Comparison of ENCODE assay signal across 25 cellular contexts in genomic region chr22:29208502-29208862, GRCh38. TPM values are rescaled to one million over a fixed set of nuclear protein-coding genes. Genes with fewer than 3 reads are reported as not detected.
DNase-seq lines count a peak whose midpoint lies in the region; ATAC-seq and TF ChIP-seq lines count a peak whose summit lies in the region.
"Had no signal": no experiment of that assay in that cellular context is flagged by ENCODE, and none has a peak within 500 bp of the region (broad histone marks: within the 10 kb centered on the region; RNA-seq: fewer than 3 reads in every experiment).

No MANE protein-coding gene starts in this region.

- CTCF ChIA-PET in AG04450 (lab: Charles Lee), result no interaction called here
- CTCF ChIA-PET in activated B cell treated with CpG ODN at 0.5 μM for 24 hours (lab: Charles Lee), result no interaction called here

- H3K27me3 Mint-ChIP-seq in activated B cell treated with CpG ODN at 0.5 μM for 24 hours (peaks cover 53% of the 10 kb centered on the region), nephron (ENCODE audit: low read depth) (peaks cover 9% of the 10 kb centered on the region)

- WGBS in transverse colon (ENCODE audit: low coverage in 1 of 2), 2 donors, result 79% methylated on average over 4 of the region's 4 CpGs; no CpG with 5 or more reads in 1 of the 2 donors

- POLR2A ChIA-PET in AG04450 (lab: Yijun Ruan, JAX) (no interaction called here), activated B cell treated with CpG ODN at 0.5 μM for 24 hours (lab: Charles Lee) (no interaction called here)

- peaks cover 0 to 11% (median 7%) of the 10 kb centered on the region in 4 donors for H3K4me1 ChIP-seq in transverse colon
- H3K4me1 ChIP-seq: A549 had no signal

- H3K27ac Mint-ChIP-seq in activated B cell treated with CpG ODN at 0.5 μM for 24 hours (no peak overlapping the region), nephron (peak overlapping the region in 1 of 3 experiments; percentile 67)
- H3K27ac Mint-ChIP-seq: activated CD4-positive, alpha-beta T cell treated with anti-CD3 and anti-CD28 coated beads, Interleukin-2, amount 10 ng/mL, durations not matched to agents 24 days and 14 days; activated CD8-positive, alpha-beta memory T cell treated with anti-CD3 and anti-CD28 coated beads, Interleukin-2, amount 10 ng/mL, durations not matched to agents 7 days and 5 days; activated naive CD4-positive, alpha-beta T cell treated with anti-CD3 and anti-CD28 coated beads, Interleukin-2, amount 50 U/mL, for 72 hours; activated T-helper 1 cell treated with anti-CD3 and anti-CD28 coated beads, Interleukin-12 subunit alpha, Interleukin-12 subunit beta, Interleukin-2, Interleukin-4 antibody, amounts not matched to agents 30 ng/mL and 10 ng/mL and 1 ng/mL, durations not matched to agents 14 hours and 24 hours and 36 hours; CD4-positive, CD25-positive, alpha-beta regulatory T cell; HFFc6; natural killer cell treated with Interleukin-12 subunit alpha and Interleukin-12 subunit beta and Interleukin-15 and Interleukin-18, amount 100 ng/mL, for 72 hours had no signal

- H3K36me3 Mint-ChIP-seq in activated B cell treated with CpG ODN at 0.5 μM for 24 hours (ENCODE audit: low read depth) (no peaks in the 10 kb centered on the region), nephron (ENCODE audit: low read depth) (no peaks in the 10 kb centered on the region)
- H3K36me3 Mint-ChIP-seq: activated CD8-positive, alpha-beta memory T cell treated with anti-CD3 and anti-CD28 coated beads, Interleukin-2, amount 10 ng/mL, durations not matched to agents 7 days and 5 days; CD4-positive, CD25-positive, alpha-beta regulatory T cell; natural killer cell treated with Interleukin-12 subunit alpha and Interleukin-12 subunit beta and Interleukin-15 and Interleukin-18, amount 100 ng/mL, for 72 hours had no signal

- H3K27me3 ChIP-seq in AG04450 (ENCODE audit: control insufficient read depth, insufficient read depth, low read length), result peaks cover 31% of the 10 kb centered on the region
- peaks cover 26% of the 10 kb centered on the region for H3K27me3 ChIP-seq in transverse colon
- H3K27me3 ChIP-seq: body of pancreas, MG63, vagina had no signal

- no peaks in the 10 kb centered on the region for H3K36me3 ChIP-seq in transverse colon
- H3K36me3 ChIP-seq: MG63, vagina had no signal

- no peaks in the 10 kb centered on the region for H3K9me3 Mint-ChIP-seq in activated B cell treated with CpG ODN at 0.5 μM for 24 hours
- H3K9me3 Mint-ChIP-seq in nephron, result no peaks in the 10 kb centered on the region
- H3K9me3 Mint-ChIP-seq: activated CD4-positive, alpha-beta T cell treated with anti-CD3 and anti-CD28 coated beads, Interleukin-2, amount 10 ng/mL, durations not matched to agents 24 days and 14 days; activated naive CD4-positive, alpha-beta T cell treated with anti-CD3 and anti-CD28 coated beads, Interleukin-2, amount 50 U/mL, for 72 hours; activated T-helper 1 cell treated with anti-CD3 and anti-CD28 coated beads, Interleukin-12 subunit alpha, Interleukin-12 subunit beta, Interleukin-2, Interleukin-4 antibody, amounts not matched to agents 30 ng/mL and 10 ng/mL and 1 ng/mL, durations not matched to agents 14 hours and 24 hours and 36 hours; CD4-positive, CD25-positive, alpha-beta regulatory T cell; HFFc6; natural killer cell treated with Interleukin-12 subunit alpha and Interleukin-12 subunit beta and Interleukin-15 and Interleukin-18, amount 100 ng/mL, for 72 hours had no signal

- H3K4me3 Mint-ChIP-seq in activated B cell treated with CpG ODN at 0.5 μM for 24 hours (no peak overlapping the region), nephron (peak overlapping the region; percentile 22 to 65 (median 55))
- H3K4me3 Mint-ChIP-seq: activated CD4-positive, alpha-beta T cell treated with anti-CD3 and anti-CD28 coated beads, Interleukin-2, amount 10 ng/mL, durations not matched to agents 24 days and 14 days; activated CD8-positive, alpha-beta memory T cell treated with anti-CD3 and anti-CD28 coated beads, Interleukin-2, amount 10 ng/mL, durations not matched to agents 7 days and 5 days; activated T-helper 1 cell treated with anti-CD3 and anti-CD28 coated beads, Interleukin-12 subunit alpha, Interleukin-12 subunit beta, Interleukin-2, Interleukin-4 antibody, amounts not matched to agents 30 ng/mL and 10 ng/mL and 1 ng/mL, durations not matched to agents 14 hours and 24 hours and 36 hours; CD4-positive, CD25-positive, alpha-beta regulatory T cell; HFFc6; natural killer cell treated with Interleukin-12 subunit alpha and Interleukin-12 subunit beta and Interleukin-15 and Interleukin-18, amount 100 ng/mL, for 72 hours had no signal

- TF ChIP-seq EP300 in transverse colon (IDR thresholded peaks at IDR 0.05; ENCODE audit: low read depth), result no peak

- TF ChIP-seq POLR2A in transverse colon (IDR thresholded peaks at IDR 0.05), result no peak

- no peak for DNase-seq in AG04450 (ENCODE audit: low read depth, low spot score)
- no peak for DNase-seq in activated B cell treated with CpG ODN at 0.5 μM for 24 hours
- DNase-seq in NCI-H1092 treated with DMSO at 0.1 percent for 48 hours (lab: John Stamatoyannopoulos, UW), result no peak
- no peak for DNase-seq in transverse colon
- DNase-seq in head of caudate nucleus, result no peak
- DNase-seq: activated CD4-positive, alpha-beta T cell treated with anti-CD3 and anti-CD28 coated beads, Interleukin-2, amount 10 ng/mL, durations not matched to agents 24 days and 14 days; activated CD8-positive, alpha-beta memory T cell treated with anti-CD3 and anti-CD28 coated beads, Interleukin-2, amount 10 ng/mL, durations not matched to agents 7 days and 5 days; CD4-positive, CD25-positive, alpha-beta regulatory T cell; DMS 273 treated with DMSO at 0.1 percent for 48 hours; HFFc6; MG63; NCI-H146; NCI-H2171 treated with DMSO at 0.1 percent for 48 hours; NCI-H526 had no signal

- H3K27ac ChIP-seq in AG04450 (ENCODE audit: low read depth, low read length) (no peak overlapping the region), transverse colon (no peak overlapping the region)
- H3K27ac ChIP-seq: A549, body of pancreas, HL-60, vagina had no signal

- in situ Hi-C loops in transverse colon (cut with MboI; ENCODE audit: low pct_ligation_motif_present in 1 of 4, low pct_unique_long_range_greater_than_20kb in 1 of 4, low sequenced_read_pairs in 3 of 4), result no loop called here

- TF ChIP-seq CTCF in AG04450 (IDR thresholded peaks at IDR 0.05; ENCODE audit: low read depth, low read length) (peak; percentile 4; the same call in 1 of the 2 replicates), GM12874 (IDR thresholded peaks at IDR 0.05; ENCODE audit: insufficient read depth, low read depth, low read length) (peak; percentile 32; the same call in 1 of the 2 replicates), activated B cell treated with CpG ODN at 0.5 μM for 24 hours (IDR thresholded peaks at IDR 0.05) (no peak), nephron (IDR thresholded peaks at IDR 0.05; ENCODE audit: unreplicated experiment in 3 of 3) (peak in 1 of 3 experiments; percentile 7), transverse colon (IDR thresholded peaks at IDR 0.05) (no peak)

- intact Hi-C loops in activated B cell treated with CpG ODN at 0.5 μM for 24 hours (cut with micrococcal nuclease) (loop anchor here (10.0 kb wide), 1 partner anchor 134 kb away; the partner anchor contains the start of gene KREMEN1), transverse colon (cut with DNase I; ENCODE audit: low total_unique reads) (no loop called here), head of caudate nucleus (cut with DNase I) (no loop called here)

- ATAC-seq in activated B cell treated with CpG ODN at 0.5 μM for 24 hours (ENCODE audit: low read depth), result peak; percentile 15
- ATAC-seq in HG03045 (IDR thresholded peaks at IDR 0.05; ENCODE audit: unreplicated experiment), result no peak
- ATAC-seq: activated CD8-positive, alpha-beta memory T cell treated with anti-CD3 and anti-CD28 coated beads, Interleukin-2, amount 10 ng/mL, durations not matched to agents 7 days and 5 days; activated naive CD4-positive, alpha-beta T cell treated with anti-CD3 and anti-CD28 coated beads, Interleukin-2, amount 50 U/mL, for 72 hours; body of pancreas; natural killer cell treated with Interleukin-12 subunit alpha and Interleukin-12 subunit beta and Interleukin-15 and Interleukin-18, amount 100 ng/mL, for 72 hours; Right ventricle myocardium inferior had no signal

- H3K4me1 Mint-ChIP-seq in activated B cell treated with CpG ODN at 0.5 μM for 24 hours (peaks cover 16% of the 10 kb centered on the region), nephron (peaks cover 11% of the 10 kb centered on the region)

- H3K4me3 ChIP-seq in AG04450 (ENCODE audit: low read depth, low read length) (no peak overlapping the region), transverse colon (no peak overlapping the region)
- H3K4me3 ChIP-seq: A549, body of pancreas, MG63, vagina had no signal

- H3K9me3 ChIP-seq in AG04450 (ENCODE audit: control insufficient read depth, insufficient read depth, low read length), result no peaks in the 10 kb centered on the region; the same call in 1 of the 2 replicates
- no peaks in the 10 kb centered on the region for H3K9me3 ChIP-seq in transverse colon
- H3K9me3 ChIP-seq: A549, body of pancreas, MG63, vagina had no signal

RNA-seq across cellular contexts. Expression of gene EMID1, which starts 2.8 kb away (rescaled TPM):
- 1.1 and 1.6 TPM in 2 replicates for polyA plus RNA-seq in AG04450 (2011; rRNA removed)
- polyA minus RNA-seq in AG04450 (2011; rRNA and poly(A)+ RNA removed), result 0.74 and 1.0 TPM in 2 replicates
- total RNA-seq in activated B cell treated with CpG ODN at 0.5 μM for 24 hours, result not detected in 2 replicates
- 10 to 100 TPM in 1 of 4 donors, 1 to 10 TPM in 1, under 1 TPM in 1, not detected in 1; 0.68 to 53.9 (median 1.9) TPM for total RNA-seq in transverse colon
- total RNA-seq: activated CD4-positive, alpha-beta T cell treated with anti-CD3 and anti-CD28 coated beads, Interleukin-2, amount 10 ng/mL, durations not matched to agents 24 days and 14 days; activated T-helper 1 cell treated with anti-CD3 and anti-CD28 coated beads, Interleukin-12 subunit alpha, Interleukin-12 subunit beta, Interleukin-2, Interleukin-4 antibody, amounts not matched to agents 30 ng/mL and 10 ng/mL and 1 ng/mL, durations not matched to agents 14 hours and 24 hours and 36 hours; HFFc6 had no signal

RNA-seq across cellular contexts. Expression of gene RHBDD3, which starts 59.3 kb away (rescaled TPM):
- 9.9 and 13.8 TPM in 2 replicates for polyA plus RNA-seq in AG04450 (2011; rRNA removed)
- polyA minus RNA-seq in AG04450 (2011; rRNA and poly(A)+ RNA removed), result 3.6 and 5.0 TPM in 2 replicates
- total RNA-seq in activated B cell treated with CpG ODN at 0.5 μM for 24 hours, result 17.7 and 17.9 TPM in 2 replicates
- 100 to 1,000 TPM in 1 of 4 donors, 10 to 100 TPM in 3; 20.9 to 131 (median 31.5) TPM for total RNA-seq in transverse colon

RNA-seq across cellular contexts. Expression of gene EWSR1, which starts 59.6 kb away (rescaled TPM):
- 146 and 185 TPM in 2 replicates for polyA plus RNA-seq in AG04450 (2011; rRNA removed)
- 206 and 243 TPM in 2 replicates for polyA minus RNA-seq in AG04450 (2011; rRNA and poly(A)+ RNA removed)
- total RNA-seq in activated B cell treated with CpG ODN at 0.5 μM for 24 hours (347 and 382 TPM in 2 replicates), transverse colon (100 to 1,000 TPM; 196 to 318 (median 205) TPM)

Comparison
In these comparisons a context has a peak if more than half of its experiments do, and no peak if none do; other contexts are left out.
1. CTCF ChIP-seq: peak in AG04450 (single experiment) and GM12874 (single experiment); none in activated B cell treated with CpG ODN at 0.5 μM for 24 hours (single experiment) and transverse colon (0 of 5).